8 cellular contexts compared by ENCODE assay signal in the genomic region with DNA sequence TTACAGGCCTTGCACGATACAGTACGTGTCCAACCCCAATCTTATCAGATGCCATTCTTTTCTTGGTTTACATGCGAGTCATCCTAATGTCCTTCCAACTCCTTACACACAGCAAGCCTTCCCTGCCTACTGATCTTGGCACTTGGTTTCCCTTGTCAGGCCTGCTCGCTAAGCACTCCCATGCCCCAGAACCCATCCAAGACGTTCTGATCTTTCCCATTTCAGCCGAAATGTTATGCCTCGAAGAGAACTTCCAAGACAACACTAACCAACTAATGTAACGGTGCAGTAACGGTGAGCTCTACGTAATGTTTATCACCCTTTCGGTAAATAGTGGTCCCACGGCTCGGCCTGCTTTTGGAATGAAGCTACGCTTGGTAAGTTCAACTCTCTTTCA. TPM values are rescaled to one million over a fixed set of nuclear protein-coding genes. Genes with fewer than 3 reads are reported as not detected.
A peak's percentile ranks its signal among the peaks of the same experiment; 100 is the strongest.
DNase-seq lines count a peak whose midpoint lies in the region; ATAC-seq and TF ChIP-seq lines count a peak whose summit lies in the region.

No MANE protein-coding gene starts in this region.

- H3K4me3 ChIP-seq in heart left ventricle (peak overlapping the region; percentile 59 to 95 (median 82)), uterus (peak overlapping the region; percentile 68 to 90)

- no peaks in the 10 kb centered on the region for H3K9me3 ChIP-seq in heart left ventricle
- H3K9me3 ChIP-seq in uterus: no peaks in the 10 kb centered on the region

- H3K4me1 ChIP-seq in heart left ventricle (peaks cover 0 to 23% (median 15%) of the 10 kb centered on the region in 12 donors), uterus (peaks cover 0 to 9% of the 10 kb centered on the region in 2 donors)

- peak overlapping the region in 10 of 12 donors; percentile 67 to 91 (median 81) for H3K27ac ChIP-seq in heart left ventricle
- peak overlapping the region; percentile 2 for H3K27ac ChIP-seq in angular gyrus (ENCODE audit: low read depth, low read length)
- peak overlapping the region; percentile 78 to 83 for H3K27ac ChIP-seq in uterus

- TF ChIP-seq CTCF in heart left ventricle (IDR thresholded peaks at IDR 0.05) (no peak), uterus (IDR thresholded peaks at IDR 0.05) (no peak), GM20000 (IDR thresholded peaks at IDR 0.05; ENCODE audit: extremely low read depth, missing control alignments) (no peak)

- no peak for ATAC-seq in heart left ventricle
- no peak for ATAC-seq in left ventricle myocardium superior
- no peak for ATAC-seq in HG02973 (IDR thresholded peaks at IDR 0.05; ENCODE audit: unreplicated experiment)

- TF ChIP-seq POLR2A in heart left ventricle (IDR thresholded peaks at IDR 0.05) (no peak), uterus (IDR thresholded peaks at IDR 0.05) (no peak)

- DNase-seq in heart left ventricle (no peak), left ventricle myocardium superior (no peak), kidney tubule cell (ENCODE audit: low spot score) (peak; percentile 25), uterus (no peak), D341Med (ENCODE audit: low spot score) (no peak), GM20000 (ENCODE audit: low spot score) (no peak)

- peaks cover 0 to 35% (median 30%) of the 10 kb centered on the region in 9 donors for H3K36me3 ChIP-seq in heart left ventricle
- no peaks in the 10 kb centered on the region for H3K36me3 ChIP-seq in uterus

- WGBS in heart left ventricle, 4 donors: 3 to 4% (median 3%) methylated on average over 14 of the region's 14 CpGs

- no peaks in the 10 kb centered on the region for H3K27me3 ChIP-seq in heart left ventricle
- H3K27me3 ChIP-seq in uterus: no peaks in the 10 kb centered on the region

- intact Hi-C loops in heart left ventricle (cut with DNase I) (loop anchor here in 2 of 10 donors (2.0 to 5.0 kb wide), 2 partner anchors 44 to 164 kb away; partner anchors contain the start of genes MTFP1 (in 1 of the 2) and SLC35E4 (in 1 of the 2)), left ventricle myocardium superior (cut with micrococcal nuclease) (no loop called here), uterus (cut with DNase I; ENCODE audit: low total_unique reads) (no loop called here)

RNA-seq across cellular contexts. Expression of gene PES1, which starts 0.5 kb away (rescaled TPM):
- 10 to 100 TPM; 15.7 to 39.8 (median 27.8) TPM for total RNA-seq in heart left ventricle
- polyA plus RNA-seq in heart left ventricle: 10 to 100 TPM; 23.0 to 60.9 TPM
- 21.6 TPM for total RNA-seq in left ventricle myocardium superior
- 10 to 100 TPM; 13.5 to 67.5 (median 44.9) TPM for total RNA-seq in uterus

RNA-seq across cellular contexts. Expression of gene TCN2, which starts 15.8 kb away (rescaled TPM):
- total RNA-seq in heart left ventricle: 10 to 100 TPM; 11.2 to 69.9 (median 19.5) TPM
- polyA plus RNA-seq in heart left ventricle: 10 to 100 TPM; 11.0 to 19.2 TPM
- 14.6 TPM for total RNA-seq in left ventricle myocardium superior
- total RNA-seq in uterus: 10 to 100 TPM; 21.8 to 44.5 (median 30.3) TPM

RNA-seq across cellular contexts. Expression of gene GAL3ST1, which starts 16.7 kb away (rescaled TPM):
- total RNA-seq in heart left ventricle (1 to 10 TPM in 1 of 9 donors, under 1 TPM in 3, not detected in 5; 0.25 to 1.1 (median 0.58) TPM), left ventricle myocardium superior (0.57 TPM), uterus (1 to 10 TPM in 2 of 4 donors, under 1 TPM in 1, not detected in 1; 0.26 to 6.6 (median 1.2) TPM)
- polyA plus RNA-seq in heart left ventricle: under 1 TPM; 0.14 to 0.19 TPM

RNA-seq across cellular contexts. Expression of gene SLC35E4, which starts 44.4 kb away (rescaled TPM):
- 1 to 10 TPM; 2.4 to 9.8 (median 4.0) TPM for total RNA-seq in heart left ventricle
- polyA plus RNA-seq in heart left ventricle: 1 to 10 TPM; 3.4 to 5.1 TPM
- 3.1 TPM for total RNA-seq in left ventricle myocardium superior
- 10 to 100 TPM in 1 of 4 donors, 1 to 10 TPM in 1, under 1 TPM in 2; 0.29 to 11.7 (median 3.0) TPM for total RNA-seq in uterus

RNA-seq across cellular contexts. Expression of gene SEC14L6, which starts 44.6 kb away (rescaled TPM):
- total RNA-seq in heart left ventricle (1 to 10 TPM in 1 of 9 donors, under 1 TPM in 1, not detected in 7; 0.16 to 2.8 TPM), left ventricle myocardium superior (not detected), uterus (1 to 10 TPM in 2 of 4 donors, under 1 TPM in 1, not detected in 1; under 0.01 to 4.8 (median 4.0) TPM)
- polyA plus RNA-seq in heart left ventricle: under 1 TPM in 1 of 2 donors, not detected in 1; 0.03 TPM

Comparison
In these comparisons a context has a peak if more than half of its experiments do, and no peak if none do; other contexts are left out.
1. H3K27ac ChIP-seq: peak in every context shown above with its lines; median percentile 81 in heart left ventricle; 80 in uterus; 2 in angular gyrus.